13 cellular contexts compared by ENCODE assay signal in the genomic region with DNA sequence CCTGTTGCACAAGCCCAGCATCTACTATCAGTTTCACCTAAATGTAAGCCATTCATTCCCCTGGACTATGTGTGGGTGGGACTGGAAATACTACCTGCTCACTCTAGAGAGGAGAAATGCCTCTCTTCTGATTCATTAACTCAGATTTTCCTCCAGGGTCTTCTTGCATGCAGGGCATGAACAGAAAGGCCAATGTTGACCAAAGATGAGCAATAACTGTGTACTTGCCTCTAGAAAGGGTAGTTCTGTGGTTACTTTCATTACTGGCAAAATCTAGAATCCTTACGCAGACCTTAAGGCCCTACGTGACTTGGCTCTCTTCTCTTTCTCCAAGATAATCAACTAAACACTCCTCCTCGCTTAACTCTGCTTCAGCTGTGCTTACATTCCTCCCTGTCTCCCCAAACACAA.
DNase-seq lines count a peak whose midpoint lies in the region; ATAC-seq and TF ChIP-seq lines count a peak whose summit lies in the region.
"Had no signal": no experiment of that assay in that cellular context is flagged by ENCODE, and none has a peak within 500 bp of the region (broad histone marks: within the 10 kb centered on the region; RNA-seq: fewer than 3 reads in every experiment).

No MANE protein-coding gene starts in this region.

- DNase-seq in mammary epithelial cell (peak; percentile 96), trophoblast cell (peak; percentile 28 to 70), ovary (no peak), NCI-H1105 treated with DMSO at 0.1 percent for 48 hours (lab: John Stamatoyannopoulos, UW) (no peak)
- no peak for DNase-seq in activated T-cell treated with anti-CD3 and anti-CD28 coated beads, Interleukin-2, amount 50 U/mL, for 24 hours
- DNase-seq: CD4-positive, alpha-beta T cell; Peyer's patch; thyroid gland had no signal

- no peak overlapping the region for H4K8ac ChIP-seq in trophoblast cell (ENCODE audit: low read depth, low read length)

- intact Hi-C loops in mammary epithelial cell (cut with micrococcal nuclease) = no loop called here
- intact Hi-C loops in ovary (cut with DNase I) = no loop called here

- H3K4me1 ChIP-seq in mammary epithelial cell (ENCODE audit: insufficient read depth, low read length) (peaks cover 38% of the 10 kb centered on the region), trophoblast cell (ENCODE audit: control insufficient read depth in 1 of 2, insufficient read depth in 2 of 2, low read length in 2 of 2) (peaks cover 13 to 39% of the 10 kb centered on the region in 2 experiments), ovary (ENCODE audit: insufficient read depth) (peaks cover 10% of the 10 kb centered on the region)
- H3K4me1 ChIP-seq: Peyer's patch had no signal

- no peak overlapping the region for H3K27ac Mint-ChIP-seq in activated T-cell treated with anti-CD3 and anti-CD28 coated beads, Interleukin-2, amount 50 U/mL, for 24 hours
- H3K27ac Mint-ChIP-seq: CD4-positive, alpha-beta T cell; neural progenitor cell had no signal

- no peak overlapping the region for H2AK5ac ChIP-seq in trophoblast cell (ENCODE audit: low read length)

- 0% methylated on average over 3 of the region's 3 CpGs for WGBS in mammary epithelial cell (ENCODE audit: low coverage, missing lambda C conversion rate)
- WGBS in trophoblast cell (ENCODE audit: extremely low coverage, insufficient coverage, insufficient read length) = no CpG with 5 or more reads among the region's 3 CpGs
- 13 to 33% (median 15%) methylated on average over 3 of the region's 3 CpGs for WGBS in ovary, 3 donors

- H3K27me3 Mint-ChIP-seq in activated T-cell treated with anti-CD3 and anti-CD28 coated beads, Interleukin-2, amount 50 U/mL, for 24 hours = peaks cover 11% of the 10 kb centered on the region

- peak overlapping the region; percentile 16 for H3K4me2 ChIP-seq in mammary epithelial cell (ENCODE audit: insufficient read depth, low read depth, low read length)
- no peak overlapping the region for H3K4me2 ChIP-seq in trophoblast cell (ENCODE audit: low read length)
- H3K4me2 ChIP-seq: neural progenitor cell had no signal

- H3K23ac ChIP-seq in trophoblast cell (ENCODE audit: low read length) = no peak overlapping the region

- CTCF ChIA-PET in mammary epithelial cell (lab: Charles Lee; ENCODE audit: low non-redundant PET) = no interaction called here

- no peak overlapping the region for H4K91ac ChIP-seq in trophoblast cell (ENCODE audit: low read depth, low read length)

- H3K36me3 ChIP-seq in mammary epithelial cell (ENCODE audit: insufficient read depth, low read length) = no peaks in the 10 kb centered on the region
- peaks cover 5 to 10% of the 10 kb centered on the region in 2 experiments for H3K36me3 ChIP-seq in trophoblast cell (ENCODE audit: control insufficient read depth in 1 of 2, insufficient read depth in 2 of 2, low read length in 2 of 2)
- H3K36me3 ChIP-seq in ovary = no peaks in the 10 kb centered on the region
- H3K36me3 ChIP-seq: neural progenitor cell, Peyer's patch, thyroid gland had no signal

- H4K12ac ChIP-seq in trophoblast cell (ENCODE audit: low read depth, low read length) = no peak overlapping the region

- peak overlapping the region; percentile 30 for H3K18ac ChIP-seq in trophoblast cell (ENCODE audit: low read length)

- peaks cover 15% of the 10 kb centered on the region for H3K79me1 ChIP-seq in trophoblast cell (ENCODE audit: low read length)

- H2BK5ac ChIP-seq in trophoblast cell (ENCODE audit: low read depth, low read length, poor library complexity) = peak overlapping the region; percentile 53

- no peaks in the 10 kb centered on the region for H3K9me3 Mint-ChIP-seq in activated T-cell treated with anti-CD3 and anti-CD28 coated beads, Interleukin-2, amount 50 U/mL, for 24 hours
- H3K9me3 Mint-ChIP-seq: CD4-positive, alpha-beta T cell; neural progenitor cell had no signal

- H3K27ac ChIP-seq in mammary epithelial cell (ENCODE audit: insufficient read depth, low read depth, low read length) (peak overlapping the region; percentile 78), trophoblast cell (ENCODE audit: low read depth, low read length) (peak overlapping the region; percentile 52), ovary (no peak overlapping the region)
- H3K27ac ChIP-seq: neural progenitor cell, Peyer's patch had no signal

- no peak overlapping the region for H2BK120ac ChIP-seq in trophoblast cell (ENCODE audit: insufficient read depth, low read length, poor library complexity)

- TF ChIP-seq EP300 in ovary (IDR thresholded peaks at IDR 0.05) = no peak

- peak; percentile 45 for ATAC-seq in GM19395 (IDR thresholded peaks at IDR 0.05; ENCODE audit: unreplicated experiment)
- ATAC-seq in HG03520 (IDR thresholded peaks at IDR 0.05; ENCODE audit: unreplicated experiment) = peak; percentile 61
- ATAC-seq in GM19035 (IDR thresholded peaks at IDR 0.05; ENCODE audit: unreplicated experiment) = no peak
- ATAC-seq: left lobe of liver had no signal

- H3K79me2 ChIP-seq in mammary epithelial cell (ENCODE audit: insufficient read depth, low read length) = no peaks in the 10 kb centered on the region
- H3K79me2 ChIP-seq in trophoblast cell (ENCODE audit: control insufficient read depth, insufficient read depth, low read length, poor library complexity) = no peaks in the 10 kb centered on the region

- H3K9me3 ChIP-seq in mammary epithelial cell (replicated peaks; ENCODE audit: insufficient read depth, low read length) (no peaks in the 10 kb centered on the region), trophoblast cell (ENCODE audit: insufficient read depth, low read depth, low read length) (no peaks in the 10 kb centered on the region), ovary (no peaks in the 10 kb centered on the region)
- H3K9me3 ChIP-seq: Peyer's patch, thyroid gland had no signal

- peak overlapping the region; percentile 24 for H2AFZ ChIP-seq in mammary epithelial cell (ENCODE audit: low read depth, low read length)
- H2AFZ ChIP-seq in trophoblast cell (ENCODE audit: insufficient read depth, low read length, poor library complexity) = no peak overlapping the region
- H2AFZ ChIP-seq: neural progenitor cell had no signal

- TF ChIP-seq CTCF in mammary epithelial cell (conservative IDR thresholded peaks at IDR 0.05 in 1 of 2, IDR thresholded peaks at IDR 0.05 in 1 of 2; ENCODE audit: extremely low read depth in 1 of 2, insufficient read depth in 1 of 2, low read depth in 1 of 2, low read length in 2 of 2) (no peak), ovary (IDR thresholded peaks at IDR 0.05) (no peak)

- no peak for TF ChIP-seq POLR2A in ovary (IDR thresholded peaks at IDR 0.05)

- no peak overlapping the region for H3K4ac ChIP-seq in trophoblast cell (ENCODE audit: low read depth, low read length)

- H3K4me3 ChIP-seq in mammary epithelial cell (replicated peaks in 1 of 3; ENCODE audit: insufficient read depth in 1 of 3, low read depth in 2 of 3, low read length in 3 of 3) (no peak overlapping the region), trophoblast cell (ENCODE audit: low read depth, low read length) (no peak overlapping the region), ovary (no peak overlapping the region)
- H3K4me3 ChIP-seq: neural progenitor cell, Peyer's patch, thyroid gland had no signal

- in situ Hi-C loops in mammary epithelial cell (cut with MboI; ENCODE audit: low sequenced_read_pairs in 2 of 2) = no loop called here

- H3K9ac ChIP-seq in mammary epithelial cell (ENCODE audit: insufficient read depth, low read length) = peak overlapping the region; percentile 6
- H3K9ac ChIP-seq in trophoblast cell (ENCODE audit: low read length) = no peak overlapping the region
- H3K9ac ChIP-seq: neural progenitor cell had no signal

- BruUV-seq in mammary epithelial cell (replicated peaks; lab: Mats Ljungman, UMichigan) = no TSS peak

- H3K27me3 ChIP-seq in mammary epithelial cell (ENCODE audit: insufficient read depth, low read length) = no peaks in the 10 kb centered on the region
- H3K27me3 ChIP-seq in trophoblast cell (ENCODE audit: insufficient read depth, low read length) = no peaks in the 10 kb centered on the region
- H3K27me3 ChIP-seq in ovary = no peaks in the 10 kb centered on the region
- H3K27me3 ChIP-seq: neural progenitor cell, Peyer's patch, thyroid gland had no signal

- H3K36me3 Mint-ChIP-seq in activated T-cell treated with anti-CD3 and anti-CD28 coated beads, Interleukin-2, amount 50 U/mL, for 24 hours (ENCODE audit: low read depth) = no peaks in the 10 kb centered on the region
- H3K36me3 Mint-ChIP-seq: neural progenitor cell had no signal

- no peak overlapping the region for H3K14ac ChIP-seq in trophoblast cell (ENCODE audit: low read length)

- H3K4me3 Mint-ChIP-seq in activated T-cell treated with anti-CD3 and anti-CD28 coated beads, Interleukin-2, amount 50 U/mL, for 24 hours = no peak overlapping the region
- H3K4me3 Mint-ChIP-seq: CD4-positive, alpha-beta T cell; neural progenitor cell had no signal

- H3K4me1 Mint-ChIP-seq in activated T-cell treated with anti-CD3 and anti-CD28 coated beads, Interleukin-2, amount 50 U/mL, for 24 hours (ENCODE audit: low read depth) = no peaks in the 10 kb centered on the region

- H2BK12ac ChIP-seq in trophoblast cell (ENCODE audit: low read length) = peak overlapping the region; percentile 68

- dilution Hi-C loops in mammary epithelial cell (cut with HindIII; ENCODE audit: low sequenced_read_pairs) = no loop called here

- H4K20me1 ChIP-seq in mammary epithelial cell (ENCODE audit: insufficient read depth, low read length) = no peaks in the 10 kb centered on the region

Comparison
In these comparisons a context has a peak if more than half of its experiments do, and no peak if none do; other contexts are left out.
1. DNase-seq: peak in mammary epithelial cell (single experiment) and trophoblast cell (2 of 2); none in ovary (0 of 5), activated T-cell treated with anti-CD3 and anti-CD28 coated beads, Interleukin-2, amount 50 U/mL, for 24 hours (single experiment) and NCI-H1105 treated with DMSO at 0.1 percent for 48 hours (single experiment).
2. H3K27ac ChIP-seq: peak in mammary epithelial cell (single experiment) and trophoblast cell (single experiment); none in ovary (0 of 2).